ENCODE assay signal across 1 cellular context in genomic region chr19:18197306-18197705, GRCh38.
TF ChIP-seq lines count a peak whose summit lies in the region.

No MANE protein-coding gene starts in this region.

TF ChIP-seq in WTC11, 78 proteins besides CTCF, POLR2A, EP300 and RAD21 (continued from another document):
- TF ChIP-seq AR (CRISPR knock-in tag; IDR thresholded peaks at IDR 0.05) (no peak), JAZF1 (CRISPR knock-in tag; IDR thresholded peaks at IDR 0.05) (no peak), TEAD1 (CRISPR knock-in tag; IDR thresholded peaks at IDR 0.05) (no peak), ZNF232 (CRISPR knock-in tag; IDR thresholded peaks at IDR 0.05) (no peak), FOXP4 (CRISPR knock-in tag; IDR thresholded peaks at IDR 0.05) (no peak), ESRRA (CRISPR knock-in tag; IDR thresholded peaks at IDR 0.05; ENCODE audit: borderline replicate concordance) (no peak), ZNF396 (CRISPR knock-in tag; IDR thresholded peaks at IDR 0.05; ENCODE audit: borderline replicate concordance) (no peak)
TF ChIP-seq in WTC11: peak in this region for 0.
